In genomic region chr14:65604535-65604934, GRCh38 we compare ENCODE assay signal across 19 cellular contexts.
A peak's percentile ranks its signal among the peaks of the same experiment; 100 is the strongest.
DNase-seq lines count a peak whose midpoint lies in the region; ATAC-seq, FAIRE-seq and TF ChIP-seq lines count a peak whose summit lies in the region.
"Had no signal": no experiment of that assay in that cellular context is flagged by ENCODE, and none has a peak within 500 bp of the region (broad histone marks: within the 10 kb centered on the region; RNA-seq: fewer than 3 reads in every experiment).

No MANE protein-coding gene starts in this region.

- no peak for TF ChIP-seq POLR2A in gastrocnemius medialis (IDR thresholded peaks at IDR 0.05)

- H3K79me2 ChIP-seq in PC-3 (ENCODE audit: low read length), result peaks cover 83% of the 10 kb centered on the region

- H3K9me3 ChIP-seq in PC-3 (ENCODE audit: low read length), result no peaks in the 10 kb centered on the region
- no peaks in the 10 kb centered on the region for H3K9me3 ChIP-seq in gastrocnemius medialis
- H3K9me3 ChIP-seq: Caco-2 had no signal

- in situ Hi-C loops in gastrocnemius medialis (cut with MboI; ENCODE audit: low sequenced_read_pairs in 4 of 4), result no loop called here

- no peaks in the 10 kb centered on the region for H3K27me3 Mint-ChIP-seq in naive B cell
- H3K27me3 Mint-ChIP-seq: CD4-positive, CD25-positive, alpha-beta regulatory T cell had no signal

- ATAC-seq in PC-3 (peak; percentile 16), naive B cell (ENCODE audit: low read depth in 2 of 2) (peak; percentile 48 to 57), gastrocnemius medialis (no peak)
- ATAC-seq: CD8-positive, alpha-beta T cell; GM23338; HCT116 had no signal

- no peaks in the 10 kb centered on the region for H3K9me3 Mint-ChIP-seq in naive B cell
- H3K9me3 Mint-ChIP-seq: CD8-positive, alpha-beta T cell; GM23338; H9 had no signal

- H3K9me2 ChIP-seq in PC-3 (replicated peaks; ENCODE audit: low read length), result no peaks in the 10 kb centered on the region

- H3K4me1 ChIP-seq in PC-3 (ENCODE audit: insufficient read depth, low read length), result peaks cover 8% of the 10 kb centered on the region
- H3K4me1 ChIP-seq in gastrocnemius medialis, result no peaks in the 10 kb centered on the region
- H3K4me1 ChIP-seq: BLaER1, Caco-2 had no signal

- no peak for DNase-seq in HTR-8/SVneo (ENCODE audit: insufficient read length, low spot score)
- DNase-seq in PC-3, result no peak
- peak; percentile 27 for DNase-seq in naive B cell
- no peak for DNase-seq in stimulated activated CD4-positive, alpha-beta T cell treated with anti-CD3 and anti-CD28 coated beads, Interleukin-4, amount 100 ng/mL, for 24 hours
- DNase-seq in cerebellum (ENCODE audit: low spot score), result no peak
- DNase-seq in gastrocnemius medialis, result no peak
- DNase-seq: 8988T; Caco-2; CD8-positive, alpha-beta T cell; DMS153; DND-41; H9 had no signal

- intact Hi-C loops in PC-3 (cut with micrococcal nuclease), result no loop called here
- intact Hi-C loops in gastrocnemius medialis (cut with DNase I; ENCODE audit: low total_unique reads), result loop anchor here (10.0 kb wide), 1 partner anchor 190 kb away; the partner anchor contains the start of gene FUT8

- no peak overlapping the region for H3K27ac ChIP-seq in PC-3 (ENCODE audit: low read length)
- H3K27ac ChIP-seq in gastrocnemius medialis, result no peak overlapping the region
- H3K27ac ChIP-seq: BLaER1, C4-2B had no signal

- H3K4me1 Mint-ChIP-seq in naive B cell, result peaks cover 4 to 12% (median 9%) of the 10 kb centered on the region in 3 donors
- H3K4me1 Mint-ChIP-seq: GM23338, H9 had no signal

- peaks cover 7% of the 10 kb centered on the region; the same call in 1 of the 2 replicates for H4K20me1 ChIP-seq in PC-3 (ENCODE audit: low read length)
- H4K20me1 ChIP-seq: BLaER1 had no signal

- BruUV-seq in PC-3 (replicated peaks; lab: Mats Ljungman, UMichigan), result no TSS peak

- H3K9ac ChIP-seq in PC-3 (ENCODE audit: low read length), result no peak overlapping the region
- H3K9ac ChIP-seq: BLaER1 had no signal

- no peak overlapping the region for H3K4me3 Mint-ChIP-seq in naive B cell
- H3K4me3 Mint-ChIP-seq: CD4-positive, CD25-positive, alpha-beta regulatory T cell; CD8-positive, alpha-beta T cell; GM23338; H9 had no signal

- peak; percentile 19 for FAIRE-seq in A204.1 (lab: Jason Lieb, UNC)
- peak; percentile 74 for FAIRE-seq in HTR-8/SVneo (lab: Jason Lieb, UNC)
- FAIRE-seq: G401.6 had no signal

- H3K27me3 ChIP-seq in PC-3 (ENCODE audit: low read length), result no peaks in the 10 kb centered on the region
- H3K27me3 ChIP-seq in gastrocnemius medialis, result no peaks in the 10 kb centered on the region
- H3K27me3 ChIP-seq: BLaER1 had no signal

- POLR2A ChIA-PET in PC-3 (lab: Charles Lee; ENCODE audit: unreplicated experiment), result no interaction called here

- peaks cover 2% of the 10 kb centered on the region for H3F3A ChIP-seq in PC-3 (ENCODE audit: low read length, unreplicated experiment)

- CTCF ChIA-PET in PC-3 (lab: Charles Lee), result no interaction called here

- H3K36me3 Mint-ChIP-seq in naive B cell, result no peaks in the 10 kb centered on the region

- H3K36me3 ChIP-seq in PC-3 (ENCODE audit: low read depth, low read length) (no peaks in the 10 kb centered on the region), gastrocnemius medialis (no peaks in the 10 kb centered on the region)
- H3K36me3 ChIP-seq: BLaER1 had no signal

- no peak overlapping the region for H3K4me3 ChIP-seq in PC-3 (ENCODE audit: low read length)
- H3K4me3 ChIP-seq in gastrocnemius medialis, result no peak overlapping the region
- H3K4me3 ChIP-seq: BLaER1, GM23338 had no signal

- no peak overlapping the region for H3K27ac Mint-ChIP-seq in naive B cell
- H3K27ac Mint-ChIP-seq: CD4-positive, CD25-positive, alpha-beta regulatory T cell; GM23338; H9 had no signal

- no peak overlapping the region for H3K4me2 ChIP-seq in PC-3 (ENCODE audit: low read length)
- H3K4me2 ChIP-seq: BLaER1, GM23338 had no signal

- H2AFZ ChIP-seq in PC-3 (ENCODE audit: low read length), result no peak overlapping the region
- H2AFZ ChIP-seq: GM23338 had no signal

- no peak for TF ChIP-seq CTCF in PC-3 (conservative IDR thresholded peaks at IDR 0.05; ENCODE audit: low read depth, low read length)
- no peak for TF ChIP-seq CTCF in gastrocnemius medialis (IDR thresholded peaks at IDR 0.05 in 4 of 5, conservative IDR thresholded peaks at IDR 0.05 in 1 of 5)

Comparison
In these comparisons a context has a peak if more than half of its experiments do, and no peak if none do; other contexts are left out.
1. ATAC-seq: peak in PC-3 (single experiment) and naive B cell (2 of 2); none in gastrocnemius medialis (0 of 2).